ENCODE assay signal across 2 cellular contexts in the genomic region with DNA sequence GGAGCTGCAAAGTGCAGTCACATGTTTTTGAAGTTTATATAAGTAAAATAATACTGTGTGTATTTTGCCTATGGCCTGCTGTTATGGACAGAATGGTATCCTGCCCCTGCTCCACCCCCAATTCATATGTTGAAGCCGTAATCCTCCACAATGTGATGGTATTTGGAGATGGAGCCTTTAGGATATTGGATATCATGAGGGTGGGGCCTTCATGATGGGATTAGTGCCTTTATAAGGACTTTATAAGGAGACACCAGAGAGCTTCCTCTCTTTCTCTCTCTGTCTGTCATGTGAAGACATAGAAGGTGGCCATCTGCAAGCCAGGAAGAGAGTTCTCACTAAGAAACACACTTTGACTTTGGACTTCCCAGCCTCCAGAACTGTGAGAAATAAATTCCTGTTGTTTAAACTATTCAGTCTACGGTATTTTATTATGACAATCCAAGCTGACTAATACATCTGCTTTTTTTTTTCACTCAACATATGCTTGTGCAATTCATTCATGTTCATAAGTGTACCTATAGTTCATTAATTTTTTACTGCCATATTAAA.
TF ChIP-seq lines count a peak whose summit lies in the region.

No MANE protein-coding gene starts in this region.

TF ChIP-seq in HEK293, 187 proteins besides CTCF, POLR2A, EP300 and RAD21 (continued from another document):
- no peak for TF ChIP-seq ZFHX2 (tag by site-specific recombination; conservative IDR thresholded peaks at IDR 0.05)

TF ChIP-seq in K562, 482 proteins besides CTCF, POLR2A, EP300 and RAD21 (continued from another document):
- TF ChIP-seq, protein P1, sequence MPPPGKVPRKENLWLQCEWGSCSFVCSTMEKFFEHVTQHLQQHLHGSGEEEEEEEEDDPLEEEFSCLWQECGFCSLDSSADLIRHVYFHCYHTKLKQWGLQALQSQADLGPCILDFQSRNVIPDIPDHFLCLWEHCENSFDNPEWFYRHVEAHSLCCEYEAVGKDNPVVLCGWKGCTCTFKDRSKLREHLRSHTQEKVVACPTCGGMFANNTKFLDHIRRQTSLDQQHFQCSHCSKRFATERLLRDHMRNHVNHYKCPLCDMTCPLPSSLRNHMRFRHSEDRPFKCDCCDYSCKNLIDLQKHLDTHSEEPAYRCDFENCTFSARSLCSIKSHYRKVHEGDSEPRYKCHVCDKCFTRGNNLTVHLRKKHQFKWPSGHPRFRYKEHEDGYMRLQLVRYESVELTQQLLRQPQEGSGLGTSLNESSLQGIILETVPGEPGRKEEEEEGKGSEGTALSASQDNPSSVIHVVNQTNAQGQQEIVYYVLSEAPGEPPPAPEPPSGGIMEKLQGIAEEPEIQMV (tag; conservative IDR thresholded peaks at IDR 0.05; ENCODE audit: low read depth), result no peak
